Comparison of ENCODE assay signal across 30 cellular contexts in the genomic region with DNA sequence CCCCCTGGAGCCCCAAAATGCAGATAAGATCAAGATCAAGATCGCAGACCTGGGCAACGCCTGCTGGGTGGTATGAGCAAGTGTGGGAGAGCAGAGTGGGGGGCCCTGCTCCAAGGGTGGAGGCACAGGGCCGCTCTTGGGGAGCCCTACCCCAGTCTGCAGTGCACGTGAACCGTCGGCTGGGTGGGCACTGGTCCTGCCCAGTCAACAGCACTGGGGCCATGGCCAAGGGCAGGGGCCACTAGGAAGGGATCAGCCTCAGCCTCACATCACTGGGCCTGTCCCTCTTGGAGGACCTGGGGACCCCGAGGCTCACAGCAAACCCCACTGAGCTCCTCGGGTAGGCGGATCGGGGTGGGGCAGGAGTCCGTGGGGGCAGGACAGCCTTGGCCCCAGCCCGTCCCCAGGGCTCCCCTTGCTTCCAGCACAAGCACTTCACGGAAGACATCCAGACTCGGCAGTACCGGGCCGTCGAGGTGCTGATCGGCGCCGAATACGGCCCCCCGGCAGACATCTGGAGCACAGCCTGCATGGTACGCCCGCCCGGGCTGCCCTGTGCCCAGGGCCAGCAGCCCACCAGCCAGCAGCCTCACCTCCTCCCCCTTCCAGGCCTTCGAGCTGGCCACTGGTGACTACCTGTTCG. TPM values are rescaled to one million over a fixed set of nuclear protein-coding genes. Genes with fewer than 3 reads are reported as not detected.
"Had no signal": no experiment of that assay in that cellular context is flagged by ENCODE, and none has a peak within 500 bp of the region (broad histone marks: within the 10 kb centered on the region; RNA-seq: fewer than 3 reads in every experiment).

No MANE protein-coding gene starts in this region.

- H3K4me1 ChIP-seq: colonic mucosa, foreskin keratinocyte had no signal

- DNase-seq: colonic mucosa; cortex of kidney; dermis blood vessel endothelial cell; dorsolateral prefrontal cortex; effector CD4-positive, alpha-beta T cell; effector CD8-positive, alpha-beta T cell; effector memory CD4-positive, alpha-beta T cell; effector memory CD8-positive, alpha-beta T cell; endodermal cell; erythroblast; esophagus squamous epithelium; foreskin fibroblast; foreskin keratinocyte; foreskin melanocyte; gastrocnemius medialis; glutamatergic neuron; head of caudate nucleus; heart left ventricle; heart right ventricle had no signal

- H3K27ac ChIP-seq: colonic mucosa, coronary artery, epithelial cell of prostate, esophagus muscularis mucosa, esophagus squamous epithelium, foreskin keratinocyte, gastrocnemius medialis, gastroesophageal sphincter, heart left ventricle, heart right ventricle had no signal

- H3K27ac Mint-ChIP-seq: dendritic cell treated with granulocyte-macrophage colony-stimulating factor and Interleukin-4, amounts not matched to agents 40 ng/mL and 50 ng/mL, for 4 days; effector memory CD8-positive, alpha-beta T cell; endodermal cell had no signal

- H3K9me3 Mint-ChIP-seq: dendritic cell treated with granulocyte-macrophage colony-stimulating factor and Interleukin-4, amounts not matched to agents 40 ng/mL and 50 ng/mL, for 4 days; effector memory CD8-positive, alpha-beta T cell had no signal

- H3K36me3 ChIP-seq: colonic mucosa had no signal

- H3K9me3 ChIP-seq: colonic mucosa, esophagus muscularis mucosa, esophagus squamous epithelium, gastrocnemius medialis, gastroesophageal sphincter, heart left ventricle, heart right ventricle had no signal

- H3K27me3 ChIP-seq: esophagus muscularis mucosa, esophagus squamous epithelium, foreskin keratinocyte, gastrocnemius medialis, gastroesophageal sphincter had no signal

- H3K4me3 ChIP-seq: colonic mucosa, coronary artery, dorsolateral prefrontal cortex, esophagus muscularis mucosa, esophagus squamous epithelium, gastrocnemius medialis, gastroesophageal sphincter, heart left ventricle, heart right ventricle had no signal

- H3K4me3 Mint-ChIP-seq: dendritic cell treated with granulocyte-macrophage colony-stimulating factor and Interleukin-4, amounts not matched to agents 40 ng/mL and 50 ng/mL, for 4 days; effector memory CD8-positive, alpha-beta T cell; endodermal cell had no signal

- H3K4me1 Mint-ChIP-seq: endodermal cell had no signal

- ATAC-seq: effector memory CD8-positive, alpha-beta T cell; esophagus mucosa; foreskin keratinocyte; gastrocnemius medialis; gastroesophageal sphincter; heart left ventricle; heart right ventricle had no signal

- FAIRE-seq: colon, endometrium, endothelial cell of umbilical vein, frontal cortex had no signal

RNA-seq across cellular contexts. Expression of a gene that starts 3.6 kb away (rescaled TPM):
- total RNA-seq: endodermal cell, glomerular endothelial cell had no signal
